ENCODE assay signal across 13 cellular contexts in genomic region chr14:94682736-94683135, GRCh38.
A peak's percentile ranks its signal among the peaks of the same experiment; 100 is the strongest.
DNase-seq lines count a peak whose midpoint lies in the region; ATAC-seq and TF ChIP-seq lines count a peak whose summit lies in the region.
"Had no signal": no experiment of that assay in that cellular context is flagged by ENCODE, and none has a peak within 500 bp of the region (broad histone marks: within the 10 kb centered on the region; RNA-seq: fewer than 3 reads in every experiment).

No MANE protein-coding gene starts in this region.

- H3K4me1 ChIP-seq in left ventricle myocardium inferior (no peaks in the 10 kb centered on the region), spleen (no peaks in the 10 kb centered on the region)
- H3K4me1 ChIP-seq: BLaER1 treated with 17β-estradiol and CSF1 and Interleukin-3, amounts not matched to agents 10 nM and 100 nM had no signal

- no peaks in the 10 kb centered on the region for H3K4me1 Mint-ChIP-seq in T-cell
- H3K4me1 Mint-ChIP-seq: B cell had no signal

- no peak overlapping the region for H3K27ac Mint-ChIP-seq in T-cell
- H3K27ac Mint-ChIP-seq: B cell; CD8-positive, alpha-beta T cell; GM23338; HFFc6 had no signal

- H3K4me3 Mint-ChIP-seq in T-cell: no peak overlapping the region
- H3K4me3 Mint-ChIP-seq: B cell; CD8-positive, alpha-beta T cell; GM23338; HFFc6 had no signal

- CTCF ChIA-PET in T-cell (lab: Charles Lee): no interaction called here

- H3K36me3 Mint-ChIP-seq in T-cell: no peaks in the 10 kb centered on the region
- H3K36me3 Mint-ChIP-seq: CD8-positive, alpha-beta T cell had no signal

- H3K27me3 ChIP-seq in left ventricle myocardium inferior (ENCODE audit: low read depth) (peaks cover 87% of the 10 kb centered on the region), spleen (replicated peaks in 1 of 7) (peaks cover 0 to 22% (median 0%) of the 10 kb centered on the region in 7 donors)
- H3K27me3 ChIP-seq: BLaER1 treated with 17β-estradiol and CSF1 and Interleukin-3, amounts not matched to agents 10 nM and 100 nM had no signal

- H3K27ac ChIP-seq in left ventricle myocardium inferior (replicated peaks): no peak overlapping the region
- H3K27ac ChIP-seq in spleen: no peak overlapping the region
- H3K27ac ChIP-seq: BLaER1 treated with 17β-estradiol and CSF1 and Interleukin-3, amounts not matched to agents 10 nM and 100 nM; HL-60 had no signal

- H3K27me3 Mint-ChIP-seq in T-cell: peaks cover 7 to 8% of the 10 kb centered on the region in 2 donors

- TF ChIP-seq CTCF in left ventricle myocardium inferior (IDR thresholded peaks at IDR 0.05; ENCODE audit: borderline replicate concordance): no peak
- no peak for TF ChIP-seq CTCF in spleen (IDR thresholded peaks at IDR 0.05 in 8 of 11, conservative IDR thresholded peaks at IDR 0.05 in 3 of 11)

- intact Hi-C loops in cardiac septum (cut with DNase I) (no loop called here), left ventricle myocardium inferior (cut with micrococcal nuclease) (no loop called here), spleen (cut with DNase I; ENCODE audit: low total_unique reads) (loop anchor here (10.0 kb wide), 1 partner anchor 422 kb away; no protein-coding TSS in a partner anchor)

- ATAC-seq in T-cell (replicated peaks in 1 of 4): no peak
- ATAC-seq: CD8-positive, alpha-beta T cell; HCT116 had no signal

- H3K36me3 ChIP-seq in left ventricle myocardium inferior (no peaks in the 10 kb centered on the region), spleen (no peaks in the 10 kb centered on the region)
- H3K36me3 ChIP-seq: BLaER1 treated with 17β-estradiol and CSF1 and Interleukin-3, amounts not matched to agents 10 nM and 100 nM had no signal

- peak; percentile 51 for DNase-seq in cardiac septum (ENCODE audit: low spot score)
- DNase-seq in left ventricle myocardium inferior: no peak
- peak; percentile 39 for DNase-seq in mesenteric fat pad (ENCODE audit: low spot score)
- DNase-seq in spleen: peak; percentile 23
- DNase-seq in GM19240 (ENCODE audit: insufficient read length, low spot score): no peak
- no peak for DNase-seq in T-cell
- DNase-seq: CD8-positive, alpha-beta T cell; HFFc6 had no signal

- TF ChIP-seq POLR2A in spleen (IDR thresholded peaks at IDR 0.05): no peak

- POLR2A ChIA-PET in T-cell (lab: Charles Lee): no interaction called here

- H3K9me3 ChIP-seq in left ventricle myocardium inferior (replicated peaks) (no peaks in the 10 kb centered on the region), spleen (no peaks in the 10 kb centered on the region)
- H3K9me3 ChIP-seq: BLaER1 treated with 17β-estradiol and CSF1 and Interleukin-3, amounts not matched to agents 10 nM and 100 nM had no signal

- H3K4me3 ChIP-seq in left ventricle myocardium inferior (no peak overlapping the region), spleen (no peak overlapping the region)
- H3K4me3 ChIP-seq: BLaER1 treated with 17β-estradiol and CSF1 and Interleukin-3, amounts not matched to agents 10 nM and 100 nM; GM23338 had no signal

- WGBS in spleen, 5 donors: 79 to 93% (median 85%) methylated on average over 5 of the region's 5 CpGs

- no peaks in the 10 kb centered on the region for H3K9me3 Mint-ChIP-seq in T-cell
- H3K9me3 Mint-ChIP-seq: CD8-positive, alpha-beta T cell; GM23338 had no signal

Comparison
In these comparisons a context has a peak if more than half of its experiments do, and no peak if none do; other contexts are left out.
1. DNase-seq: peak in cardiac septum (single experiment), mesenteric fat pad (single experiment) and spleen (single experiment); none in left ventricle myocardium inferior (single experiment), GM19240 (single experiment) and T-cell (0 of 34).